In the genomic region with DNA sequence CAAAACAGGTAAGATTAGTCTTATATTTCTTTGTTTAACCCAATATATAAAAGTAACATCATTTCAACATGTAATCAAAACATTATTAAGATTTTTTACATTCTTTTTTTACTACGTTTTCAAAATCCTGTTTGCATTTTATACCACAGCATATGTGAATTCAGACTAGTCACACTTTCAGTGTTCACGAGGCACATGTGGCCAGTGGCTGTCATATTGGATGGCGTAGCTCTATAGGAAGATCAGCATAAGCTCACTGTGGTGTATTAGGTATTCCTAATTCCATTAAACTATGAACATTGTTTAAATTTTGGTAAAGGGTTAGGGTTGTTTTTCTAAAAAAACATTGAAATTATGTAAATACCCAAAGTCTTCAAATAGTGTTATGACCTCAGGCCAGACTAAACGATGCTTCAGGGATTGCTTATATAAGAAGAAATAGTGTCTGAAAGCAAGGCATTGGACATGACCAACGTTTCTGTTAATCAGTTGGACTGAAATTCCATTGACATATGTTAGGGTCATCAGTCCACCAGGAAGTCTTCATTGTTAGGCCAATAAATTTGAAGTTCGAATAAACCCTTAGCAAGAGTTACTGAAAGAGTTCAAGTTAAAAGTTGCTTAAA, we compare ENCODE assay signal across 18 cellular contexts.
DNase-seq lines count a peak whose midpoint lies in the region; ATAC-seq, FAIRE-seq and TF ChIP-seq lines count a peak whose summit lies in the region.
"Had no signal": no experiment of that assay in that cellular context is flagged by ENCODE, and none has a peak within 500 bp of the region (broad histone marks: within the 10 kb centered on the region; RNA-seq: fewer than 3 reads in every experiment).

No MANE protein-coding gene starts in this region.

- H2BK120ac ChIP-seq in mesenchymal stem cell (ENCODE audit: low read depth, low read length), result no peak overlapping the region

- no peak for TF ChIP-seq POLR2A in testis (IDR thresholded peaks at IDR 0.05)

- POLR2A ChIA-PET in AG04450 (lab: Yijun Ruan, JAX), result interaction anchor here (0.5 kb wide), 1 partner anchor 152 kb away, joined by 3 read pairs; no protein-coding TSS in a partner anchor
- POLR2A ChIA-PET in naive thymus-derived CD4-positive, alpha-beta T cell (lab: Charles Lee), result no interaction called here

- H2BK15ac ChIP-seq in mesenchymal stem cell (ENCODE audit: low read depth, poor library complexity, severe bottlenecking), result no peak overlapping the region

- H3K4me3 Mint-ChIP-seq in astrocyte (ENCODE audit: unreplicated experiment), result no peak overlapping the region
- no peak overlapping the region for H3K4me3 Mint-ChIP-seq in naive thymus-derived CD4-positive, alpha-beta T cell
- H3K4me3 Mint-ChIP-seq: CD4-positive, CD25-positive, alpha-beta regulatory T cell had no signal

- TF ChIP-seq CTCF in AG04450 (IDR thresholded peaks at IDR 0.05; ENCODE audit: low read depth, low read length) (no peak), astrocyte (IDR thresholded peaks at IDR 0.05; ENCODE audit: insufficient read depth, low read depth, low read length) (no peak), testis (IDR thresholded peaks at IDR 0.05) (no peak)

- no peaks in the 10 kb centered on the region for H3K4me1 Mint-ChIP-seq in astrocyte (ENCODE audit: low read depth, unreplicated experiment)
- no peaks in the 10 kb centered on the region for H3K4me1 Mint-ChIP-seq in naive thymus-derived CD4-positive, alpha-beta T cell
- H3K4me1 Mint-ChIP-seq: CD4-positive, CD25-positive, alpha-beta regulatory T cell had no signal

- no peak overlapping the region for H3K27ac Mint-ChIP-seq in astrocyte (ENCODE audit: unreplicated experiment)
- H3K27ac Mint-ChIP-seq in naive thymus-derived CD4-positive, alpha-beta T cell, result no peak overlapping the region
- H3K27ac Mint-ChIP-seq: CD4-positive, CD25-positive, alpha-beta regulatory T cell had no signal

- H3K27ac ChIP-seq in AG04450 (ENCODE audit: low read depth, low read length) (no peak overlapping the region), astrocyte (ENCODE audit: low read depth, low read length) (no peak overlapping the region), mesenchymal stem cell (ENCODE audit: low read length, poor library complexity, severe bottlenecking) (no peak overlapping the region), testis (no peak overlapping the region)
- no peak overlapping the region for H3K27ac ChIP-seq in naive thymus-derived CD4-positive, alpha-beta T cell (ENCODE audit: low read depth, low read length)
- H3K27ac ChIP-seq: 22Rv1, HL-60 had no signal

- H3K27me3 Mint-ChIP-seq in astrocyte (ENCODE audit: low read depth, unreplicated experiment), result no peaks in the 10 kb centered on the region
- H3K27me3 Mint-ChIP-seq in naive thymus-derived CD4-positive, alpha-beta T cell, result peaks cover 0 to 3% (median 0%) of the 10 kb centered on the region in 5 donors
- H3K27me3 Mint-ChIP-seq: CD4-positive, CD25-positive, alpha-beta regulatory T cell had no signal

- no peak overlapping the region for H2BK12ac ChIP-seq in mesenchymal stem cell (ENCODE audit: low read length in 2 of 2)

- no peak overlapping the region for H4K91ac ChIP-seq in mesenchymal stem cell (ENCODE audit: low read length)

- FAIRE-seq in astrocyte (lab: Jason Lieb, UNC), result peak; percentile 71
- FAIRE-seq: G401.6, GM12891, H1 had no signal

- H3K4me1 ChIP-seq in astrocyte (ENCODE audit: insufficient read depth, low read length) (no peaks in the 10 kb centered on the region), mesenchymal stem cell (ENCODE audit: control insufficient read depth, insufficient read depth, low read depth, low read length) (peaks cover 3% of the 10 kb centered on the region), testis (no peaks in the 10 kb centered on the region)
- no peaks in the 10 kb centered on the region for H3K4me1 ChIP-seq in naive thymus-derived CD4-positive, alpha-beta T cell (ENCODE audit: control insufficient read depth in 2 of 2, insufficient read depth in 2 of 2, low read length in 2 of 2)
- H3K4me1 ChIP-seq: HAP-1 had no signal

- H3K79me2 ChIP-seq in astrocyte (ENCODE audit: insufficient read depth, low read length), result peaks cover 43% of the 10 kb centered on the region

- H3K4ac ChIP-seq in mesenchymal stem cell (ENCODE audit: low read depth in 1 of 2, low read length in 2 of 2), result no peak overlapping the region

- H3K36me3 ChIP-seq in astrocyte (ENCODE audit: insufficient read depth, low read length) (no peaks in the 10 kb centered on the region), mesenchymal stem cell (ENCODE audit: control insufficient read depth in 1 of 2, insufficient read depth in 2 of 2, low read depth in 1 of 2, low read length in 2 of 2) (peaks cover 0 to 52% of the 10 kb centered on the region in 2 experiments), testis (ENCODE audit: low read depth, missing control alignments) (no peaks in the 10 kb centered on the region)
- H3K36me3 ChIP-seq in naive thymus-derived CD4-positive, alpha-beta T cell (ENCODE audit: control insufficient read depth in 2 of 3, insufficient read depth in 3 of 3, low read length in 3 of 3), result no peaks in the 10 kb centered on the region
- H3K36me3 ChIP-seq: BLaER1 treated with 17β-estradiol and CSF1 and Interleukin-3, amounts not matched to agents 10 nM and 100 nM; HAP-1 had no signal

- H3K4me2 ChIP-seq in astrocyte (ENCODE audit: low read length) (no peak overlapping the region), mesenchymal stem cell (ENCODE audit: low read length, poor library complexity, severe bottlenecking) (no peak overlapping the region)

- no peak overlapping the region for H2AK5ac ChIP-seq in mesenchymal stem cell (ENCODE audit: low read length, severe bottlenecking)

- H4K8ac ChIP-seq in mesenchymal stem cell (ENCODE audit: low read length), result no peak overlapping the region

- H2BK5ac ChIP-seq in mesenchymal stem cell (ENCODE audit: low read depth, low read length, poor library complexity, severe bottlenecking), result no peak overlapping the region

- H3K79me1 ChIP-seq in mesenchymal stem cell (replicated peaks; ENCODE audit: low read length, poor library complexity, severe bottlenecking), result peaks cover 2% of the 10 kb centered on the region

- H2AFZ ChIP-seq in astrocyte (ENCODE audit: low read depth, low read length) (no peak overlapping the region), mesenchymal stem cell (ENCODE audit: low read depth, low read length) (no peak overlapping the region)

- H3K36me3 Mint-ChIP-seq in astrocyte (ENCODE audit: low read depth, unreplicated experiment), result peaks cover 2% of the 10 kb centered on the region
- H3K36me3 Mint-ChIP-seq in naive thymus-derived CD4-positive, alpha-beta T cell, result no peaks in the 10 kb centered on the region
- H3K36me3 Mint-ChIP-seq: CD4-positive, CD25-positive, alpha-beta regulatory T cell had no signal

- 80% methylated on average over 5 of the region's 6 CpGs for WGBS in mesenchymal stem cell
- WGBS in testis, 2 donors, result 74 to 75% methylated on average over 6 of the region's 6 CpGs

- H3K27me3 ChIP-seq in AG04450 (ENCODE audit: control insufficient read depth, insufficient read depth, low read length) (no peaks in the 10 kb centered on the region), astrocyte (ENCODE audit: insufficient read depth, low read length) (no peaks in the 10 kb centered on the region), mesenchymal stem cell (ENCODE audit: control insufficient read depth in 1 of 2, insufficient read depth in 1 of 2, low read length in 2 of 2) (no peaks in the 10 kb centered on the region), testis (no peaks in the 10 kb centered on the region)
- no peaks in the 10 kb centered on the region for H3K27me3 ChIP-seq in naive thymus-derived CD4-positive, alpha-beta T cell (ENCODE audit: control insufficient read depth in 2 of 2, insufficient read depth in 2 of 2, low read length in 2 of 2)
- H3K27me3 ChIP-seq: BLaER1 treated with 17β-estradiol and CSF1 and Interleukin-3, amounts not matched to agents 10 nM and 100 nM had no signal

- no peak overlapping the region for H3K18ac ChIP-seq in mesenchymal stem cell (ENCODE audit: low read depth in 1 of 2, low read length in 2 of 2)

- CTCF ChIA-PET in AG04450 (lab: Charles Lee), result interaction anchor here (0.5 to 1.2 kb wide), 4 partner anchors 77 to 311 kb away, joined by 3 to 5 read pairs (median 4); no protein-coding TSS in a partner anchor
- CTCF ChIA-PET in naive thymus-derived CD4-positive, alpha-beta T cell (lab: Charles Lee), result no interaction called here

- ATAC-seq in GM21423 (IDR thresholded peaks at IDR 0.05; ENCODE audit: unreplicated experiment), result no peak
- ATAC-seq in naive thymus-derived CD4-positive, alpha-beta T cell, result no peak

- H3K4me3 ChIP-seq in AG04450 (ENCODE audit: low read depth, low read length) (no peak overlapping the region), astrocyte (ENCODE audit: insufficient read depth, low read depth, low read length) (no peak overlapping the region), mesenchymal stem cell (ENCODE audit: insufficient read depth in 1 of 2, low read depth in 1 of 2, low read length in 2 of 2) (no peak overlapping the region), testis (no peak overlapping the region)
- no peak overlapping the region for H3K4me3 ChIP-seq in naive thymus-derived CD4-positive, alpha-beta T cell (ENCODE audit: low read length)
- H3K4me3 ChIP-seq: BLaER1 treated with 17β-estradiol and CSF1 and Interleukin-3, amounts not matched to agents 10 nM and 100 nM; HAP-1 had no signal

- H3K9ac ChIP-seq in astrocyte (ENCODE audit: low read length), result no peak overlapping the region
- H3K9ac ChIP-seq in mesenchymal stem cell (ENCODE audit: low read length), result peak overlapping the region; percentile 12
- H3K9ac ChIP-seq: BLaER1 treated with 17β-estradiol and CSF1 and Interleukin-3, amounts not matched to agents 10 nM and 100 nM had no signal

- intact Hi-C loops in naive thymus-derived CD4-positive, alpha-beta T cell (cut with micrococcal nuclease), result no loop called here
- intact Hi-C loops in testis (cut with DNase I; ENCODE audit: low total_unique reads), result no loop called here

- H3K9me3 Mint-ChIP-seq in astrocyte (ENCODE audit: unreplicated experiment), result no peaks in the 10 kb centered on the region
- H3K9me3 Mint-ChIP-seq in naive thymus-derived CD4-positive, alpha-beta T cell, result peaks cover 0 to 8% (median 0%) of the 10 kb centered on the region in 11 donors

- H3K9me3 ChIP-seq in AG04450 (ENCODE audit: control insufficient read depth, insufficient read depth, low read length), result no peaks in the 10 kb centered on the region
- no peaks in the 10 kb centered on the region for H3K9me3 ChIP-seq in astrocyte (ENCODE audit: insufficient read depth, low read depth, low read length)
- H3K9me3 ChIP-seq in mesenchymal stem cell (ENCODE audit: control insufficient read depth, low read length), result no peaks in the 10 kb centered on the region
- H3K9me3 ChIP-seq in naive thymus-derived CD4-positive, alpha-beta T cell (ENCODE audit: control insufficient read depth in 2 of 3, low read length in 3 of 3), result no peaks in the 10 kb centered on the region
- no peaks in the 10 kb centered on the region for H3K9me3 ChIP-seq in testis
- H3K9me3 ChIP-seq: BLaER1 treated with 17β-estradiol and CSF1 and Interleukin-3, amounts not matched to agents 10 nM and 100 nM; HAP-1 had no signal

- no peak overlapping the region for H3K23ac ChIP-seq in mesenchymal stem cell (ENCODE audit: low read length in 2 of 2)

- DNase-seq in AG04450 (ENCODE audit: low read depth, low spot score) (peak; percentile 20), HCEC 1CT (peak; percentile 18), astrocyte (ENCODE audit: low read depth) (no peak), mesenchymal stem cell (no peak), UCSD-AML1 (lab: John Stamatoyannopoulos, UW; ENCODE audit: unreplicated experiment) (no peak), testis (no peak)
- no peak for DNase-seq in naive thymus-derived CD4-positive, alpha-beta T cell
- DNase-seq: Calu3; CD4-positive, CD25-positive, alpha-beta regulatory T cell; DMS 273 treated with DMSO at 0.1 percent for 48 hours had no signal

- H3K14ac ChIP-seq in mesenchymal stem cell (ENCODE audit: low read length in 2 of 2), result no peak overlapping the region

- H4K20me1 ChIP-seq in astrocyte (ENCODE audit: insufficient read depth, low read length), result peaks cover 23% of the 10 kb centered on the region
- H4K20me1 ChIP-seq: BLaER1 treated with 17β-estradiol and CSF1 and Interleukin-3, amounts not matched to agents 10 nM and 100 nM had no signal

Comparison
In these comparisons a context has a peak if more than half of its experiments do, and no peak if none do; other contexts are left out.
1. DNase-seq: peak in AG04450 (single experiment) and HCEC 1CT (single experiment); none in astrocyte (single experiment), mesenchymal stem cell (single experiment), UCSD-AML1 (single experiment), naive thymus-derived CD4-positive, alpha-beta T cell (0 of 9) and testis (single experiment).